1 cellular context compared by ENCODE assay signal in genomic region chr3:172147113-172147818, GRCh38.
TF ChIP-seq lines count a peak whose summit lies in the region.

No MANE protein-coding gene starts in this region.

TF ChIP-seq in HEK293, 187 proteins besides CTCF, POLR2A, EP300 and RAD21:
- TF ChIP-seq, protein P1, sequence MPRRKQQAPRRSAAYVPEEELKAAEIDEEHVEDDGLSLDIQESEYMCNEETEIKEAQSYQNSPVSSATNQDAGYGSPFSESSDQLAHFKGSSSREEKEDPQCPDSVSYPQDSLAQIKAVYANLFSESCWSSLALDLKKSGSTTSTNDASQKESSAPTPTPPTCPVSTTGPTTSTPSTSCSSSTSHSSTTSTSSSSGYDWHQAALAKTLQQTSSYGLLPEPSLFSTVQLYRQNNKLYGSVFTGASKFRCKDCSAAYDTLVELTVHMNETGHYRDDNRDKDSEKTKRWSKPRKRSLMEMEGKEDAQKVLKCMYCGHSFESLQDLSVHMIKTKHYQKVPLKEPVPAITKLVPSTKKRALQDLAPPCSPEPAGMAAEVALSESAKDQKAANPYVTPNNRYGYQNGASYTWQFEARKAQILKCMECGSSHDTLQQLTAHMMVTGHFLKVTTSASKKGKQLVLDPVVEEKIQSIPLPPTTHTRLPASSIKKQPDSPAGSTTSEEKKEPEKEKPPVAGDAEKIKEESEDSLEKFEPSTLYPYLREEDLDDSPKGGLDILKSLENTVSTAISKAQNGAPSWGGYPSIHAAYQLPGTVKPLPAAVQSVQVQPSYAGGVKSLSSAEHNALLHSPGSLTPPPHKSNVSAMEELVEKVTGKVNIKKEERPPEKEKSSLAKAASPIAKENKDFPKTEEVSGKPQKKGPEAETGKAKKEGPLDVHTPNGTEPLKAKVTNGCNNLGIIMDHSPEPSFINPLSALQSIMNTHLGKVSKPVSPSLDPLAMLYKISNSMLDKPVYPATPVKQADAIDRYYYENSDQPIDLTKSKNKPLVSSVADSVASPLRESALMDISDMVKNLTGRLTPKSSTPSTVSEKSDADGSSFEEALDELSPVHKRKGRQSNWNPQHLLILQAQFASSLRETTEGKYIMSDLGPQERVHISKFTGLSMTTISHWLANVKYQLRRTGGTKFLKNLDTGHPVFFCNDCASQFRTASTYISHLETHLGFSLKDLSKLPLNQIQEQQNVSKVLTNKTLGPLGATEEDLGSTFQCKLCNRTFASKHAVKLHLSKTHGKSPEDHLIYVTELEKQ (tag by site-specific recombination; IDR thresholded peaks at IDR 0.05; ENCODE audit: borderline replicate concordance): no peak
- TF ChIP-seq ZNF658 (tag by site-specific recombination; IDR thresholded peaks at IDR 0.05): no peak
- TF ChIP-seq SP3 (tag by site-specific recombination; IDR thresholded peaks at IDR 0.05): no peak
- TF ChIP-seq SCRT2 (tag by site-specific recombination; IDR thresholded peaks at IDR 0.05): peak; percentile 66
- TF ChIP-seq ZNF239 (tag by site-specific recombination; IDR thresholded peaks at IDR 0.05): no peak
- no peak for TF ChIP-seq ZNF266 (tag by site-specific recombination; IDR thresholded peaks at IDR 0.05; ENCODE audit: low read depth)
- 0 out of 2 replicates have a peak, but pooled peaks have one; percentile 25 for TF ChIP-seq SCRT1 (tag by site-specific recombination; IDR thresholded peaks at IDR 0.05; ENCODE audit: borderline replicate concordance)
- TF ChIP-seq ZNF488 (tag by site-specific recombination; IDR thresholded peaks at IDR 0.05): no peak
- TF ChIP-seq TRIM28 (IDR thresholded peaks at IDR 0.05; ENCODE audit: borderline replicate concordance, low read length): no peak
